Comparison of ENCODE assay signal across 30 cellular contexts in the genomic region with DNA sequence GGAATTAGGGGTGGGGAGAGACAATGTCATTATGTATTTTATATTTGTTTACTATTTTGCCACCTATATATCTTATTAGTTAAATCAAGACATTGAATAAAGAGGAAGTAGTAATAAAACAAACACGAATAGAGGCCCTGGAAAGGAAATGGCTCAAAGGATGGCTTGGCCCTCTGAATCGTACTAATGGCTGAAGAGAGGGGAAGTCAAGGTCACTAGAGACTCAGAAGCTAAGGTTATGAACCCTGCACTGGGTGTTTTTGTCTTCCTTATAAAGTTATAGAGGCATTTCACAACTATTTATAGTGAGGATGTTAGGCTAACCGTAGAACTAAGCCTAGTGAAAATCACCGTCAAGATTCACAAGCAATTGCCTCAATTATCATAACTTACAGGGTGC.
"Had no signal": no experiment of that assay in that cellular context is flagged by ENCODE, and none has a peak within 500 bp of the region (broad histone marks: within the 10 kb centered on the region; RNA-seq: fewer than 3 reads in every experiment).

No MANE protein-coding gene starts in this region.

- H3K27me3 Mint-ChIP-seq: activated CD8-positive, alpha-beta T cell treated with anti-CD3 and anti-CD28 coated beads for 36 hours; T-cell had no signal

- H3K36me3 Mint-ChIP-seq: activated naive CD4-positive, alpha-beta T cell treated with anti-CD3 and anti-CD28 coated beads, Interleukin-2, amount 50 U/mL, for 72 hours; T-cell had no signal

- FAIRE-seq: bronchial epithelial cell had no signal

- H3K4me3 Mint-ChIP-seq: activated CD4-positive, alpha-beta T cell treated with anti-CD3 and anti-CD28 coated beads for 36 hours; activated CD8-positive, alpha-beta T cell treated with anti-CD3 and anti-CD28 coated beads for 36 hours; activated naive CD8-positive, alpha-beta T cell treated with anti-CD3 and anti-CD28 coated beads, Interleukin-2, amount 50 U/mL, for 24 hours; activated T-cell treated with anti-CD3 and anti-CD28 coated beads, Interleukin-2, amount 50 U/mL, for 72 hours; T-cell had no signal

- H3K4me2 ChIP-seq: KMS-11 had no signal

- H3K9me3 Mint-ChIP-seq: activated CD8-positive, alpha-beta T cell treated with anti-CD3 and anti-CD28 coated beads for 36 hours; activated naive CD8-positive, alpha-beta T cell treated with anti-CD3 and anti-CD28 coated beads, Interleukin-2, amount 50 U/mL, for 24 hours; activated T-helper 2 cell treated with anti-CD3 and anti-CD28 coated beads, Interferon-gamma antibody, Interleukin-2, Interleukin-4, amounts not matched to agents 10 μg/mL and 5 μg/mL and 100 μg/mL, durations not matched to agents 14 hours and 24 hours and 36 hours; T-cell had no signal

- H3K36me3 ChIP-seq: ascending aorta, MG63 had no signal

- H3K4me1 Mint-ChIP-seq: activated CD4-positive, alpha-beta T cell treated with anti-CD3 and anti-CD28 coated beads for 36 hours; activated naive CD8-positive, alpha-beta T cell treated with anti-CD3 and anti-CD28 coated beads, Interleukin-2, amount 50 U/mL, for 24 hours; T-cell had no signal

- H3K4me1 ChIP-seq: ascending aorta, body of pancreas had no signal

- ATAC-seq: activated CD4-positive, alpha-beta T cell treated with anti-CD3 and anti-CD28 coated beads for 36 hours; activated CD8-positive, alpha-beta T cell treated with anti-CD3 and anti-CD28 coated beads for 36 hours; activated naive CD4-positive, alpha-beta T cell treated with anti-CD3 and anti-CD28 coated beads, Interleukin-2, amount 50 U/mL, for 72 hours; activated naive CD8-positive, alpha-beta T cell treated with anti-CD3 and anti-CD28 coated beads, Interleukin-2, amount 50 U/mL, for 24 hours; activated T-cell treated with anti-CD3 and anti-CD28 coated beads, Interleukin-2, amount 50 U/mL, for 72 hours; body of pancreas; Panc1; Right ventricle myocardium inferior; T-cell had no signal

- H3K27ac Mint-ChIP-seq: activated CD4-positive, alpha-beta T cell treated with anti-CD3 and anti-CD28 coated beads for 36 hours; activated CD8-positive, alpha-beta T cell treated with anti-CD3 and anti-CD28 coated beads for 36 hours; activated naive CD4-positive, alpha-beta T cell treated with anti-CD3 and anti-CD28 coated beads, Interleukin-2, amount 50 U/mL, for 72 hours; activated naive CD8-positive, alpha-beta T cell treated with anti-CD3 and anti-CD28 coated beads, Interleukin-2, amount 50 U/mL, for 24 hours; activated T-cell treated with anti-CD3 and anti-CD28 coated beads, Interleukin-2, amount 50 U/mL, for 72 hours; activated T-helper 2 cell treated with anti-CD3 and anti-CD28 coated beads, Interferon-gamma antibody, Interleukin-2, Interleukin-4, amounts not matched to agents 10 μg/mL and 5 μg/mL and 100 μg/mL, durations not matched to agents 14 hours and 24 hours and 36 hours; T-cell had no signal

- H3K27me3 ChIP-seq: ascending aorta, body of pancreas, MG63 had no signal

- H3K4me3 ChIP-seq: ascending aorta, body of pancreas, MG63, SK-N-MC had no signal

- H3K9ac ChIP-seq: KMS-11 had no signal

- H3K9me3 ChIP-seq: ascending aorta, body of pancreas, MG63 had no signal

- H3K27ac ChIP-seq: ascending aorta, body of pancreas, KMS-11, SK-N-MC, VCaP had no signal

- DNase-seq: activated CD4-positive, alpha-beta T cell treated with anti-CD3 and anti-CD28 coated beads for 36 hours; activated CD8-positive, alpha-beta memory T cell treated with anti-CD3 and anti-CD28 coated beads, Interleukin-2, amount 50 U/mL, for 4 hours; activated CD8-positive, alpha-beta T cell treated with anti-CD3 and anti-CD28 coated beads for 36 hours; activated naive CD8-positive, alpha-beta T cell treated with anti-CD3 and anti-CD28 coated beads, Interleukin-2, amount 50 U/mL, for 24 hours; activated T-cell treated with anti-CD3 and anti-CD28 coated beads, Interleukin-2, amount 50 U/mL, for 72 hours; amniotic stem cell; body of pancreas; central memory CD4-positive, alpha-beta T cell; MG63; MV-4-11; NCI-H1105; NCI-H1436; NCI-H1694 treated with DMSO at 0.1 percent for 48 hours; NCI-H2029 treated with DMSO at 0.1 percent for 48 hours; NCI-H446; NCI-H524; OCI-M1; RPMI8226; T-cell; T-helper 2 cell; T1000 had no signal
